In the genomic region with DNA sequence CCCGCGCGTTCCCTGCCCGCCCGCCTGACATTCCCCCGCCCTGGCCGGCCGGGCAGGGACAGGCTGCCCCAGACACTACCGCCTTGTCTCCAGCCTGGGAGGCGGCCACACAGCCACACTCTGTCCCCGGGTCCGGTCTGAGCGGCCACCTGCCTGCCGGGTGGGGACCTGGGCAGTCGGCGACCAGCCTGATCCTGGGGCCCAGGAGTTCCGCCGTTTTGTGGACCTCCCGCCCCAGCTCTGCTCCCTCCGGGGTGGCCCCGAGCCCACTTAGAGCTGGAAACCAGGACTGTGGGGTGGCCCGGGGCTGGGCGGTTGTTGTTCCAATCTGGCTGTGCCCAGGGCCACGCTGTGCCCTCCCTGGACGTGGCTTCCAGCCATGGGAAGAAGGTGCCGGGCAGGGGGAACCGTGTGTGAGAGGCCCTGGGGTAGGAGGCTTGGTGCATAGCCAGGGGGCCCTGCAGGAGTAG, we compare ENCODE assay signal across 13 cellular contexts. TPM values are rescaled to one million over a fixed set of nuclear protein-coding genes. Genes with fewer than 3 reads are reported as not detected.
DNase-seq lines count a peak whose midpoint lies in the region; FAIRE-seq and TF ChIP-seq lines count a peak whose summit lies in the region.
"Had no signal": no experiment of that assay in that cellular context is flagged by ENCODE, and none has a peak within 500 bp of the region (broad histone marks: within the 10 kb centered on the region; RNA-seq: fewer than 3 reads in every experiment).

No MANE protein-coding gene starts in this region.

- peak overlapping the region; percentile 38 to 97 (median 88) for H3K4me2 ChIP-seq in BLaER1 treated with 17β-estradiol and CSF1 and Interleukin-3, amounts not matched to agents 10 nM and 100 nM

- TF ChIP-seq CTCF in kidney (IDR thresholded peaks at IDR 0.05; ENCODE audit: borderline replicate concordance, extremely low read depth, insufficient read depth) = no peak

- H3K4me3 ChIP-seq in BLaER1 treated with 17β-estradiol and CSF1 and Interleukin-3, amounts not matched to agents 10 nM and 100 nM = peak overlapping the region in 2 of 10 experiments; percentile 28; a peak in 1 of 20 replicates
- H3K4me3 ChIP-seq in kidney (ENCODE audit: low read length in 2 of 2) = no peak overlapping the region

- CTCF ChIA-PET in activated CD4-positive, alpha-beta memory T cell treated with anti-CD3 and anti-CD28 coated beads for 36 hours (lab: Charles Lee) = no interaction called here

- H3K4me1 Mint-ChIP-seq in activated CD4-positive, alpha-beta memory T cell treated with anti-CD3 and anti-CD28 coated beads for 36 hours (ENCODE audit: low read depth) = no peaks in the 10 kb centered on the region
- H3K4me1 Mint-ChIP-seq: CD8-positive, alpha-beta memory T cell had no signal

- H3K27me3 Mint-ChIP-seq in activated CD4-positive, alpha-beta memory T cell treated with anti-CD3 and anti-CD28 coated beads for 36 hours = peaks cover 23% of the 10 kb centered on the region

- FAIRE-seq in kidney (lab: Jason Lieb, UNC) = no peak
- FAIRE-seq: endothelial cell of umbilical vein had no signal

- peaks cover 0 to 2% (median under 1%) of the 10 kb centered on the region in 11 experiments; a peak in 13 of 22 replicates for H3K9me3 ChIP-seq in BLaER1 treated with 17β-estradiol and CSF1 and Interleukin-3, amounts not matched to agents 10 nM and 100 nM (replicated peaks in 1 of 11)
- H3K9me3 ChIP-seq in kidney (ENCODE audit: control insufficient read depth in 1 of 2, low read length in 2 of 2) = no peaks in the 10 kb centered on the region

- H3K4me1 ChIP-seq in BLaER1 treated with 17β-estradiol and CSF1 and Interleukin-3, amounts not matched to agents 10 nM and 100 nM = peaks cover 44 to 96% (median 90%) of the 10 kb centered on the region in 10 experiments
- peaks cover 0 to 12% of the 10 kb centered on the region in 2 donors for H3K4me1 ChIP-seq in kidney (ENCODE audit: control insufficient read depth in 1 of 2, insufficient read depth in 1 of 2, low read depth in 1 of 2, low read length in 2 of 2)

- H3K27ac ChIP-seq in BLaER1 treated with 17β-estradiol and CSF1 and Interleukin-3, amounts not matched to agents 10 nM and 100 nM = peak overlapping the region in 8 of 11 experiments; percentile 57 to 82 (median 68); a peak in 16 of 22 replicates
- peak overlapping the region in 1 of 2 donors; percentile 43 for H3K27ac ChIP-seq in kidney (ENCODE audit: low read depth in 2 of 2, low read length in 2 of 2)
- H3K27ac ChIP-seq: brain microvascular endothelial cell had no signal

- no peak overlapping the region for H3K27ac Mint-ChIP-seq in activated CD4-positive, alpha-beta memory T cell treated with anti-CD3 and anti-CD28 coated beads for 36 hours
- H3K27ac Mint-ChIP-seq: CD8-positive, alpha-beta memory T cell had no signal

- no peak overlapping the region for H3K4me3 Mint-ChIP-seq in activated CD4-positive, alpha-beta memory T cell treated with anti-CD3 and anti-CD28 coated beads for 36 hours
- H3K4me3 Mint-ChIP-seq: CD8-positive, alpha-beta memory T cell had no signal

- DNase-seq in amygdala (lab: John Stamatoyannopoulos, UW) = peak in 49 of 56 donors; percentile 4 to 84 (median 59)
- peak; percentile 74 for DNase-seq in kidney
- DNase-seq in retina = peak; percentile 79
- no peak for DNase-seq in ureter (ENCODE audit: low spot score)
- DNase-seq in activated CD4-positive, alpha-beta T cell treated with anti-CD3 and anti-CD28 coated beads, Interleukin-2, amount 50 U/mL, for 1 hour = no peak
- no peak for DNase-seq in stimulated activated CD4-positive, alpha-beta T cell treated with anti-CD3 and anti-CD28 coated beads, Interleukin-1b, Interleukin-23, amount 100 ng/mL, for 48 hours
- DNase-seq in activated CD4-positive, alpha-beta memory T cell treated with anti-CD3 and anti-CD28 coated beads for 36 hours = no peak
- DNase-seq: brain microvascular endothelial cell; CD8-positive, alpha-beta memory T cell; NCI-H446 treated with DMSO at 0.1 percent for 48 hours; SHP77 had no signal

- POLR2A ChIA-PET in activated CD4-positive, alpha-beta memory T cell treated with anti-CD3 and anti-CD28 coated beads for 36 hours (lab: Charles Lee) = no interaction called here

- H3K36me3 ChIP-seq in BLaER1 treated with 17β-estradiol and CSF1 and Interleukin-3, amounts not matched to agents 10 nM and 100 nM = peaks cover 0 to 2% (median under 1%) of the 10 kb centered on the region in 11 experiments; a peak in 13 of 22 replicates
- no peaks in the 10 kb centered on the region for H3K36me3 ChIP-seq in kidney (ENCODE audit: control insufficient read depth in 1 of 2, insufficient read depth in 2 of 2, low read length in 2 of 2)
- H3K36me3 ChIP-seq: brain microvascular endothelial cell had no signal

- peaks cover 2% of the 10 kb centered on the region for H3K9me3 Mint-ChIP-seq in activated CD4-positive, alpha-beta memory T cell treated with anti-CD3 and anti-CD28 coated beads for 36 hours

- H3K9ac ChIP-seq in BLaER1 treated with 17β-estradiol and CSF1 and Interleukin-3, amounts not matched to agents 10 nM and 100 nM = peak overlapping the region in 8 of 11 experiments; percentile 52 to 72 (median 62); a peak in 14 of 22 replicates
- H3K9ac ChIP-seq in kidney (ENCODE audit: low read length in 2 of 2) = no peak overlapping the region

- H4K20me1 ChIP-seq in BLaER1 treated with 17β-estradiol and CSF1 and Interleukin-3, amounts not matched to agents 10 nM and 100 nM = peaks cover 0 to 88% (median 18%) of the 10 kb centered on the region in 11 experiments; a peak in 17 of 22 replicates

- no peaks in the 10 kb centered on the region for H3K36me3 Mint-ChIP-seq in activated CD4-positive, alpha-beta memory T cell treated with anti-CD3 and anti-CD28 coated beads for 36 hours
- H3K36me3 Mint-ChIP-seq: CD8-positive, alpha-beta memory T cell had no signal

- peaks cover 0 to 24% (median 0%) of the 10 kb centered on the region in 11 experiments; a peak in 3 of 22 replicates for H3K27me3 ChIP-seq in BLaER1 treated with 17β-estradiol and CSF1 and Interleukin-3, amounts not matched to agents 10 nM and 100 nM

- intact Hi-C loops in kidney (cut with DNase I) = no loop called here
- intact Hi-C loops in activated CD4-positive, alpha-beta memory T cell treated with anti-CD3 and anti-CD28 coated beads for 36 hours (cut with micrococcal nuclease) = no loop called here

RNA-seq across cellular contexts. Expression of gene PALM, which starts 12.0 kb away (rescaled TPM):
- 49.4 TPM for total RNA-seq in kidney
- 92.3 TPM for polyA plus RNA-seq in kidney (ENCODE audit: insufficient read depth, low read depth, low replicate concordance)
- 26.0 TPM for total RNA-seq in ureter
- total RNA-seq in activated CD4-positive, alpha-beta memory T cell treated with anti-CD3 and anti-CD28 coated beads for 36 hours = under 1 TPM in 1 of 2 experiments, not detected in 1; 0.17 TPM
- total RNA-seq: CD8-positive, alpha-beta memory T cell had no signal
- polyA plus RNA-seq: CD8-positive, alpha-beta memory T cell had no signal

RNA-seq across cellular contexts. Expression of gene PRSS57, which starts 25.5 kb away (rescaled TPM):
- not detected for total RNA-seq in kidney
- polyA plus RNA-seq in kidney (ENCODE audit: insufficient read depth, low read depth, low replicate concordance) = not detected
- total RNA-seq in ureter = not detected
- not detected for total RNA-seq in activated CD4-positive, alpha-beta memory T cell treated with anti-CD3 and anti-CD28 coated beads for 36 hours
- total RNA-seq: CD8-positive, alpha-beta memory T cell; endothelial cell of umbilical vein had no signal
- polyA plus RNA-seq: CD8-positive, alpha-beta memory T cell; endothelial cell of umbilical vein had no signal

RNA-seq across cellular contexts. Expression of gene MISP, which starts 30.2 kb away (rescaled TPM):
- 17.8 TPM for total RNA-seq in kidney
- 19.6 TPM for polyA plus RNA-seq in kidney (ENCODE audit: insufficient read depth, low read depth, low replicate concordance)
- 2.4 TPM for total RNA-seq in ureter
- not detected for total RNA-seq in activated CD4-positive, alpha-beta memory T cell treated with anti-CD3 and anti-CD28 coated beads for 36 hours
- total RNA-seq: CD8-positive, alpha-beta memory T cell; endothelial cell of umbilical vein had no signal
- polyA plus RNA-seq: CD8-positive, alpha-beta memory T cell; endothelial cell of umbilical vein had no signal

RNA-seq across cellular contexts. Expression of gene FSTL3, which starts 44.5 kb away (rescaled TPM):
- total RNA-seq in kidney (63.0 TPM), ureter (29.8 TPM)
- 23.9 TPM for polyA plus RNA-seq in kidney (ENCODE audit: insufficient read depth, low read depth, low replicate concordance)
- total RNA-seq in activated CD4-positive, alpha-beta memory T cell treated with anti-CD3 and anti-CD28 coated beads for 36 hours = 1 to 10 TPM; 5.7 to 6.0 TPM

RNA-seq across cellular contexts. Expression of gene RNF126, which starts 57.7 kb away (rescaled TPM):
- total RNA-seq in kidney (38.0 TPM), ureter (54.5 TPM)
- polyA plus RNA-seq in kidney (ENCODE audit: insufficient read depth, low read depth, low replicate concordance) = 33.3 TPM
- 10 to 100 TPM; 84.4 to 89.7 TPM for total RNA-seq in activated CD4-positive, alpha-beta memory T cell treated with anti-CD3 and anti-CD28 coated beads for 36 hours

Comparison
In these comparisons a context has a peak if more than half of its experiments do, and no peak if none do; other contexts are left out.
1. H3K9ac ChIP-seq: peak in BLaER1 treated with 17β-estradiol and CSF1 and Interleukin-3, amounts not matched to agents 10 nM and 100 nM (8 of 11); none in kidney (0 of 2).
2. DNase-seq: peak in amygdala (49 of 56), kidney (single experiment) and retina (single experiment); none in ureter (single experiment), activated CD4-positive, alpha-beta T cell treated with anti-CD3 and anti-CD28 coated beads, Interleukin-2, amount 50 U/mL, for 1 hour (single experiment), stimulated activated CD4-positive, alpha-beta T cell treated with anti-CD3 and anti-CD28 coated beads, Interleukin-1b, Interleukin-23, amount 100 ng/mL, for 48 hours (single experiment) and activated CD4-positive, alpha-beta memory T cell treated with anti-CD3 and anti-CD28 coated beads for 36 hours (single experiment).
3. RNA of gene PALM, which starts 12.0 kb away (total RNA-seq): 49.4 TPM in kidney (single experiment) and 26.0 TPM in ureter (single experiment); 0.17 TPM in activated CD4-positive, alpha-beta memory T cell treated with anti-CD3 and anti-CD28 coated beads for 36 hours; every median in the first group is over 10 times any median in the second.